In the genomic region with DNA sequence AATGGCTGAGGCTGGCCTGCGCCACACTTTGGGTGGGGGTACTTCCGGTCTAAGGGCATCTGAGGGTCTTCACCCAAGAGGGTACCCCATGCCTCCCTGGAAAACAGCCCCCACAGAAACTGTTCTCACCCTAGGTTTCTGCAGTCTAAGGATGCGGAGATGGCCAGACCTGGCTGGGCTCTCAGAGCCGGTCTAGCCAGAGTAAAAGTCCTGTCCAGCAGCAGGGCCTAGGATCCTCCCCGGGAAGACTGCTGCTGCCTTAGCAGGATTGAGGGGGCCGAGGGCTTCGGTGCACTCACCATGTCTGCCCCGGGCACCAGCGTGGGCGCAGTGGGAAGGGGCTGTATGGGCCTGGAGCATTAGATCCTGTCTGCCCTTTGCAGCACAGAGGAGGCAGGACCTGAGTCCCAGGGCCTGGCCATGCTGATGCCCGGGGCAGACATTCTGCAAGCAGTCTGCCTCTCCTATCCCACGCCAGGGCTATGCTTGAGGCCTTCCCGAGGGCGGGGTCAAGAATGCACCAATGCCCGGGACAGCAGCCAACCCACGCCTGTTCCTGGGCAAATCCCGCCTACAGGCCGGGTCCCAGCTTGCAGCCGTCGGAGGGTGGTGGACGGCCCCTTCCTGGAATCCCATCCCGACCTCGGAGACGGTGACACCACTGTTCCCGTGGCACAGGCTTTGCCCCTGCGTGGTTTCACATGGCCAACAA, we compare ENCODE assay signal across 1 cellular context.
TF ChIP-seq lines count a peak whose summit lies in the region.

No MANE protein-coding gene starts in this region.

TF ChIP-seq in H1, 55 proteins besides CTCF, POLR2A, EP300 and RAD21 (continued from another document):
- TF ChIP-seq CBX8 (IDR thresholded peaks at IDR 0.05; ENCODE audit: borderline replicate concordance, low read depth, low read length) (no peak), SP2 (IDR thresholded peaks at IDR 0.05; ENCODE audit: low read length) (no peak), JUN (IDR thresholded peaks at IDR 0.05; ENCODE audit: low read depth, low read length) (no peak), EZH2 (IDR thresholded peaks at IDR 0.05; ENCODE audit: low read depth, low read length, severe bottlenecking) (no peak), KDM1A (IDR thresholded peaks at IDR 0.05; ENCODE audit: borderline replicate concordance, low read length) (no peak), SUZ12 (IDR thresholded peaks at IDR 0.05; ENCODE audit: low read length) (no peak), BACH1 (IDR thresholded peaks at IDR 0.05; ENCODE audit: low read length) (no peak), BRCA1 (IDR thresholded peaks at IDR 0.05; ENCODE audit: low read depth, low read length) (no peak), FOSL1 (IDR thresholded peaks at IDR 0.05; ENCODE audit: insufficient read depth, low read depth, low read length) (no peak)
- TF ChIP-seq, protein P1, sequence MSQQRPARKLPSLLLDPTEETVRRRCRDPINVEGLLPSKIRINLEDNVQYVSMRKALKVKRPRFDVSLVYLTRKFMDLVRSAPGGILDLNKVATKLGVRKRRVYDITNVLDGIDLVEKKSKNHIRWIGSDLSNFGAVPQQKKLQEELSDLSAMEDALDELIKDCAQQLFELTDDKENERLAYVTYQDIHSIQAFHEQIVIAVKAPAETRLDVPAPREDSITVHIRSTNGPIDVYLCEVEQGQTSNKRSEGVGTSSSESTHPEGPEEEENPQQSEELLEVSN (IDR thresholded peaks at IDR 0.05): no peak
- TF ChIP-seq, protein P2, sequence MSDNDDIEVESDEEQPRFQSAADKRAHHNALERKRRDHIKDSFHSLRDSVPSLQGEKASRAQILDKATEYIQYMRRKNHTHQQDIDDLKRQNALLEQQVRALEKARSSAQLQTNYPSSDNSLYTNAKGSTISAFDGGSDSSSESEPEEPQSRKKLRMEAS (IDR thresholded peaks at IDR 0.05): no peak
- TF ChIP-seq, protein P3, sequence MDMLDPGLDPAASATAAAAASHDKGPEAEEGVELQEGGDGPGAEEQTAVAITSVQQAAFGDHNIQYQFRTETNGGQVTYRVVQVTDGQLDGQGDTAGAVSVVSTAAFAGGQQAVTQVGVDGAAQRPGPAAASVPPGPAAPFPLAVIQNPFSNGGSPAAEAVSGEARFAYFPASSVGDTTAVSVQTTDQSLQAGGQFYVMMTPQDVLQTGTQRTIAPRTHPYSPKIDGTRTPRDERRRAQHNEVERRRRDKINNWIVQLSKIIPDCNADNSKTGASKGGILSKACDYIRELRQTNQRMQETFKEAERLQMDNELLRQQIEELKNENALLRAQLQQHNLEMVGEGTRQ (IDR thresholded peaks at IDR 0.05; ENCODE audit: low read length): no peak
